ENCODE assay signal across 28 cellular contexts in the genomic region with DNA sequence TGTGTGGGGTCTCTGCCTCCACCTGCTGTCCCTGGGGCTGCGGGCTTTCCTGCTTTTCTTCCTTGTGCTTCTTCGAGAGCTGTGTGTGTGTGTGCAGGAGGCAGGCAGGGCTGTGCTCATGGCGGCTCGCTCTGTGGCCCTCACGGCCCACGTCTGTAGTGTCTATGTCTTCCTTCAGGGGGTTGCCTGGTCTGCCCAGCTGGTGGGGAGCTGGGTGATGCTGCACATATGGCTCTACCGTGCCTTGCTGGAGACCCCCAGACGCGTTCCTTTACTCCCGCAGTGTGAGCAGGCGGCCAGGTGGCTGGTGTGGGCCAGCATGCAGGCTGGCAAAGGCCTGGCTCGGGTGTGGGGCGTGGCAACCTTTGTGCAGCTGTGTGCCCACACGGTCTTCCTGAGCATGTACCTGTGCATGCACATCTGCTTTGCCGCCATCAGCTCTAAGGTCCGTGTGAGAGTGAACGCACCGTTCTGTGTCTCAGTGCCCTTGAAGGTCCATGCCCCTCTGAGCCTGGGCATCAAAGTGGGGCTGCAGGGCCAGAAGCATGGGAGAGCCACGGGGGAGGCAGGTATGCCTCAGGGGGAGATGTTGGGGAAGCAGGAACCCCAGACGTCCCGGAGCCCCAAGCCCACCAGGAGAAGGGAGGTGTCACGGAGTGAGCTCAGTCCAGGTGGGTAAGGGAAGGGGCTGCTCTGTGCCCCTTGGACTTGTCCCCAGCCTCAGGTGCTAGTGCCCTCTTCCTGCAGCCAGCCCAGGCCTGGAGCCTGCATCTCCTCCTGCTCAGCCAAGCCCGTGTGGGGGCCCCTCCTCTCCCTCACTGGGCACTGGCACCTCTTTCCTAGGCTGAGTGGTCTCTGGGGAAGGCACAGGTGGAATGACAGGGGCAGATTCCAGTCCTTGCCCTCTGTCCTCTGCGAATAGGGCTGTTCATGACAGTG. TPM values are rescaled to one million over a fixed set of nuclear protein-coding genes. Genes with fewer than 3 reads are reported as not detected.
DNase-seq lines count a peak whose midpoint lies in the region; ATAC-seq and TF ChIP-seq lines count a peak whose summit lies in the region.
"Had no signal": no experiment of that assay in that cellular context is flagged by ENCODE, and none has a peak within 500 bp of the region (broad histone marks: within the 10 kb centered on the region; RNA-seq: fewer than 3 reads in every experiment).

No MANE protein-coding gene starts in this region.

- H3K9me3 ChIP-seq in spleen, result no peaks in the 10 kb centered on the region
- H3K9me3 ChIP-seq: A549, adrenal gland, gastroesophageal sphincter, MG63 had no signal

- 90 to 95% (median 91%) methylated on average over 17 to 24 of the region's 24 CpGs for WGBS in spleen, 5 donors
- WGBS in mesendoderm (ENCODE audit: extremely low coverage, insufficient coverage, low lambda C conversion rate), result no CpG with 5 or more reads among the region's 24 CpGs

- peaks cover 5% of the 10 kb centered on the region for H3K27me3 Mint-ChIP-seq in nephron progenitor cell (ENCODE audit: low read depth, poor library complexity)
- H3K27me3 Mint-ChIP-seq: brain; CD4-positive, alpha-beta memory T cell had no signal

- H3K4me1 ChIP-seq in spleen (no peaks in the 10 kb centered on the region), mesendoderm (ENCODE audit: control insufficient read depth, low read depth, low read length) (no peaks in the 10 kb centered on the region)
- H3K4me1 ChIP-seq: A549, adrenal gland, gastroesophageal sphincter had no signal

- H3K36me3 ChIP-seq in H7 (replicated peaks; ENCODE audit: control insufficient read depth, insufficient read depth, low read length) (no peaks in the 10 kb centered on the region; the same call in 1 of the 2 replicates), spleen (peaks cover 0 to 78% (median 55%) of the 10 kb centered on the region in 6 donors), mesendoderm (ENCODE audit: control insufficient read depth, insufficient read depth, low read length) (no peaks in the 10 kb centered on the region)
- H3K36me3 ChIP-seq: MG63 had no signal

- DNase-seq in AG08396 (ENCODE audit: low spot score) (peak; percentile 2), H7 (peak; percentile 33), hepatic stellate cell (ENCODE audit: low spot score) (peak; percentile 4), spleen (peak; percentile 53), nephron progenitor cell (no peak), mesendoderm (no peak)
- no peak for DNase-seq in activated naive CD4-positive, alpha-beta T cell treated with anti-CD3 and anti-CD28 coated beads, Interleukin-2, amount 50 U/mL, for 72 hours (ENCODE audit: low spot score in 2 of 2)
- DNase-seq: activated CD4-positive, alpha-beta T cell treated with anti-CD3 and anti-CD28 coated beads, Interleukin-2, amount 50 U/mL, for 48 hours; activated gamma-delta T cell treated with Interleukin-2 at 50 U/mL for 16 hours; activated T-cell treated with anti-CD3 and anti-CD28 coated beads, Interleukin-2, amount 50 U/mL, for 48 hours; CD4-positive, alpha-beta memory T cell; hippocampal formation; MG63; NCI-H526; NK-92 treated with Interleukin-12 subunit alpha and Interleukin-12 subunit beta, amount 100 ng/mL, for 24 hours; right cardiac atrium; Right ventricle myocardium superior; stimulated activated CD4-positive, alpha-beta T cell treated with anti-CD3 and anti-CD28 coated beads, Interleukin-2, amount 100 ng/mL, for 48 hours had no signal

- H3K4me3 ChIP-seq in H7 (ENCODE audit: insufficient read depth, low read depth, low read length) (no peak overlapping the region), spleen (no peak overlapping the region), mesendoderm (ENCODE audit: low read length) (no peak overlapping the region)
- H3K4me3 ChIP-seq: A549, adrenal gland, gastroesophageal sphincter, MG63 had no signal

- peaks cover 6% of the 10 kb centered on the region for H3K4me1 Mint-ChIP-seq in nephron progenitor cell
- H3K4me1 Mint-ChIP-seq: brain had no signal

- H2BK120ac ChIP-seq in mesendoderm (ENCODE audit: low read depth, low read length), result no peak overlapping the region

- H3K27ac Mint-ChIP-seq in nephron progenitor cell, result no peak overlapping the region
- no peak overlapping the region for H3K27ac Mint-ChIP-seq in activated naive CD4-positive, alpha-beta T cell treated with anti-CD3 and anti-CD28 coated beads, Interleukin-2, amount 50 U/mL, for 72 hours
- H3K27ac Mint-ChIP-seq: T-helper 1 cell treated with Interleukin-12 subunit alpha and Interleukin-12 subunit beta and Interleukin-4 antibody, amounts not matched to agents 30 μg/mL and 1 μg/mL, for 36 hours had no signal

- H3K27me3 ChIP-seq in H7 (ENCODE audit: control insufficient read depth, insufficient read depth, low read length), result no peaks in the 10 kb centered on the region
- no peaks in the 10 kb centered on the region for H3K27me3 ChIP-seq in spleen (replicated peaks in 1 of 7)
- H3K27me3 ChIP-seq in mesendoderm (ENCODE audit: insufficient read depth, low read length, poor library complexity), result no peaks in the 10 kb centered on the region
- H3K27me3 ChIP-seq: adrenal gland, gastroesophageal sphincter, MG63 had no signal

- H3K79me1 ChIP-seq in mesendoderm (ENCODE audit: low read length), result no peaks in the 10 kb centered on the region

- TF ChIP-seq POLR2A in spleen (IDR thresholded peaks at IDR 0.05), result no peak

- intact Hi-C loops in spleen (cut with DNase I; ENCODE audit: low total_unique reads), result no loop called here

- H3K4me3 Mint-ChIP-seq in nephron progenitor cell, result no peak overlapping the region
- H3K4me3 Mint-ChIP-seq: brain; CD4-positive, alpha-beta memory T cell; T-helper 1 cell treated with Interleukin-12 subunit alpha and Interleukin-12 subunit beta and Interleukin-4 antibody, amounts not matched to agents 30 μg/mL and 1 μg/mL, for 36 hours had no signal

- H3K56ac ChIP-seq in mesendoderm (ENCODE audit: low read length), result no peak overlapping the region

- H3K4ac ChIP-seq in mesendoderm (ENCODE audit: low read depth, low read length), result no peak overlapping the region

- H3K9ac ChIP-seq in mesendoderm (ENCODE audit: low read length), result no peak overlapping the region
- H3K9ac ChIP-seq: KMS-11 had no signal

- no peak overlapping the region for H2BK5ac ChIP-seq in mesendoderm (ENCODE audit: low read length)

- TF ChIP-seq CTCF in spleen (IDR thresholded peaks at IDR 0.05 in 8 of 11, conservative IDR thresholded peaks at IDR 0.05 in 3 of 11), result no peak
- TF ChIP-seq CTCF in nephron progenitor cell (IDR thresholded peaks at IDR 0.05), result no peak

- H4K5ac ChIP-seq in mesendoderm (ENCODE audit: low read length), result no peak overlapping the region

- H2BK15ac ChIP-seq in mesendoderm (replicated peaks; ENCODE audit: low read depth), result no peak overlapping the region

- H3K23ac ChIP-seq in mesendoderm (ENCODE audit: low read length), result no peak overlapping the region

- H3K4me2 ChIP-seq in mesendoderm (ENCODE audit: low read length), result no peak overlapping the region
- H3K4me2 ChIP-seq: A549, KMS-11 had no signal

- H3K18ac ChIP-seq in mesendoderm (ENCODE audit: low read length), result no peak overlapping the region

- no peaks in the 10 kb centered on the region for H3K9me3 Mint-ChIP-seq in nephron progenitor cell
- no peaks in the 10 kb centered on the region for H3K9me3 Mint-ChIP-seq in activated naive CD4-positive, alpha-beta T cell treated with anti-CD3 and anti-CD28 coated beads, Interleukin-2, amount 50 U/mL, for 72 hours
- H3K9me3 Mint-ChIP-seq: brain; CD4-positive, alpha-beta memory T cell; T-helper 1 cell treated with Interleukin-12 subunit alpha and Interleukin-12 subunit beta and Interleukin-4 antibody, amounts not matched to agents 30 μg/mL and 1 μg/mL, for 36 hours had no signal

- no peak overlapping the region for H3K27ac ChIP-seq in spleen
- no peak overlapping the region for H3K27ac ChIP-seq in mesendoderm (ENCODE audit: low read depth, low read length)
- H3K27ac ChIP-seq: A549, gastroesophageal sphincter, KMS-11 had no signal

- H3K36me3 Mint-ChIP-seq in nephron progenitor cell (ENCODE audit: low read depth), result peaks cover 26% of the 10 kb centered on the region
- H3K36me3 Mint-ChIP-seq in activated naive CD4-positive, alpha-beta T cell treated with anti-CD3 and anti-CD28 coated beads, Interleukin-2, amount 50 U/mL, for 72 hours, result no peaks in the 10 kb centered on the region

- H2AK5ac ChIP-seq in mesendoderm (ENCODE audit: low read length), result no peak overlapping the region

- no peaks in the 10 kb centered on the region for H3K79me2 ChIP-seq in mesendoderm (ENCODE audit: control insufficient read depth, insufficient read depth, low read length)

- no peak for ATAC-seq in HG02981 (IDR thresholded peaks at IDR 0.05; ENCODE audit: unreplicated experiment)
- no peak for ATAC-seq in activated naive CD4-positive, alpha-beta T cell treated with anti-CD3 and anti-CD28 coated beads, Interleukin-2, amount 50 U/mL, for 72 hours
- ATAC-seq: A549; activated CD4-positive, CD25-positive, alpha-beta regulatory T cell treated with anti-CD3 and anti-CD28 coated beads, Interleukin-2, amount 50 U/mL, for 24 hours; gastroesophageal sphincter had no signal

- H4K8ac ChIP-seq in mesendoderm (ENCODE audit: low read depth, low read length), result no peak overlapping the region

RNA-seq across cellular contexts. Expression of a gene that starts 26.4 kb away (rescaled TPM):
- total RNA-seq in H7 (2014; rRNA removed; shearing (Covaris generic)), result 11.0 and 20.3 TPM in 2 replicates
- total RNA-seq in spleen, result 100 to 1,000 TPM in 2 of 7 donors, 10 to 100 TPM in 5; 40.1 to 131 (median 87.9) TPM
- polyA plus RNA-seq in spleen, result 10 to 100 TPM; 15.0 to 21.5 (median 18.7) TPM
- polyA plus RNA-seq in mesendoderm (2013, experiment 1 of 2), result 28.3 TPM
- 26.1 TPM for polyA plus RNA-seq in mesendoderm (2013, experiment 2 of 2)
- 10 to 100 TPM; 36.8 to 57.0 TPM for total RNA-seq in activated naive CD4-positive, alpha-beta T cell treated with anti-CD3 and anti-CD28 coated beads, Interleukin-2, amount 50 U/mL, for 72 hours

RNA-seq across cellular contexts. Expression of a gene that starts 27.8 kb away (rescaled TPM):
- total RNA-seq in H7 (2014; rRNA removed; shearing (Covaris generic)), result 1.9 and 2.6 TPM in 2 replicates
- 100 to 1,000 TPM in 5 of 7 donors, 10 to 100 TPM in 2; 55.5 to 158 (median 106) TPM for total RNA-seq in spleen
- polyA plus RNA-seq in spleen, result 100 to 1,000 TPM in 1 of 3 donors, 10 to 100 TPM in 2; 93.2 to 170 (median 97.7) TPM
- polyA plus RNA-seq in mesendoderm (2013, experiment 1 of 2), result 8.6 TPM
- polyA plus RNA-seq in mesendoderm (2013, experiment 2 of 2), result 7.7 TPM
- not detected for total RNA-seq in activated naive CD4-positive, alpha-beta T cell treated with anti-CD3 and anti-CD28 coated beads, Interleukin-2, amount 50 U/mL, for 72 hours
- total RNA-seq: chondrocyte, endothelial cell of umbilical vein had no signal
- polyA plus RNA-seq: CD4-positive, alpha-beta memory T cell had no signal

RNA-seq across cellular contexts. Expression of a gene that starts 33.0 kb away (rescaled TPM):
- 26.4 and 45.9 TPM in 2 replicates for total RNA-seq in H7 (2014; rRNA removed; shearing (Covaris generic))
- total RNA-seq in spleen, result 10 to 100 TPM; 16.9 to 35.8 (median 25.5) TPM
- 10 to 100 TPM; 13.4 to 19.3 (median 14.4) TPM for polyA plus RNA-seq in spleen
- polyA plus RNA-seq in mesendoderm (2013, experiment 1 of 2), result 16.2 TPM
- polyA plus RNA-seq in mesendoderm (2013, experiment 2 of 2), result 15.7 TPM
- total RNA-seq in activated naive CD4-positive, alpha-beta T cell treated with anti-CD3 and anti-CD28 coated beads, Interleukin-2, amount 50 U/mL, for 72 hours, result 10 to 100 TPM; 18.1 to 37.4 TPM

RNA-seq across cellular contexts. Expression of a gene that starts 47.5 kb away (rescaled TPM):
- 16.3 and 18.2 TPM in 2 replicates for total RNA-seq in H7 (2014; rRNA removed; shearing (Covaris generic))
- total RNA-seq in spleen, result 100 to 1,000 TPM in 3 of 7 donors, 10 to 100 TPM in 4; 67.0 to 126 (median 93.1) TPM
- polyA plus RNA-seq in spleen, result 10 to 100 TPM; 19.1 to 26.1 (median 20.3) TPM
- 4.2 TPM for polyA plus RNA-seq in mesendoderm (2013, experiment 1 of 2)
- polyA plus RNA-seq in mesendoderm (2013, experiment 2 of 2), result 4.1 TPM
- total RNA-seq in activated naive CD4-positive, alpha-beta T cell treated with anti-CD3 and anti-CD28 coated beads, Interleukin-2, amount 50 U/mL, for 72 hours, result 10 to 100 TPM; 18.6 to 21.8 TPM

Comparison
In these comparisons a context has a peak if more than half of its experiments do, and no peak if none do; other contexts are left out.
1. DNase-seq: peak in AG08396 (single experiment), H7 (single experiment), hepatic stellate cell (single experiment) and spleen (single experiment); none in nephron progenitor cell (single experiment), mesendoderm (single experiment) and activated naive CD4-positive, alpha-beta T cell treated with anti-CD3 and anti-CD28 coated beads, Interleukin-2, amount 50 U/mL, for 72 hours (0 of 2).
2. RNA of a gene that starts 27.8 kb away (total RNA-seq): 55.5 to 158 TPM in spleen; 1.9 to 2.6 TPM in H7 and not detected in activated naive CD4-positive, alpha-beta T cell treated with anti-CD3 and anti-CD28 coated beads, Interleukin-2, amount 50 U/mL, for 72 hours; every median in the first group is over 10 times any median in the second.